27 cellular contexts compared by ENCODE assay signal in genomic region chr12:102971227-102971626, GRCh38. TPM values are rescaled to one million over a fixed set of nuclear protein-coding genes. Genes with fewer than 3 reads are reported as not detected.
DNase-seq lines count a peak whose midpoint lies in the region; ATAC-seq and TF ChIP-seq lines count a peak whose summit lies in the region.
"Had no signal": no experiment of that assay in that cellular context is flagged by ENCODE, and none has a peak within 500 bp of the region (broad histone marks: within the 10 kb centered on the region; RNA-seq: fewer than 3 reads in every experiment).

No MANE protein-coding gene starts in this region.

- H3K27ac ChIP-seq in liver (ENCODE audit: low read depth in 1 of 2, low read length in 2 of 2): no peak overlapping the region
- H3K27ac ChIP-seq: BLaER1, RWPE1 had no signal

- H3K4me1 ChIP-seq in liver (ENCODE audit: control insufficient read depth in 4 of 4, insufficient read depth in 4 of 4, low read length in 3 of 4): no peaks in the 10 kb centered on the region
- H3K4me1 ChIP-seq: BLaER1, HAP-1 had no signal

- WGBS in liver: 38% methylated on average over 3 of the region's 3 CpGs

- no peak overlapping the region for H3K9ac ChIP-seq in liver (ENCODE audit: low read depth in 1 of 2, low read length in 2 of 2)
- H3K9ac ChIP-seq: BLaER1 had no signal

- TF ChIP-seq CTCF in liver (IDR thresholded peaks at IDR 0.05; ENCODE audit: low read depth, low read length, missing input control): no peak

- DNase-seq in NCI-H2029 (lab: John Stamatoyannopoulos, UW): peak; percentile 62
- DNase-seq in NCI-H2029 treated with DMSO at 0.1 percent for 48 hours (lab: John Stamatoyannopoulos, UW): no peak
- peak; percentile 74 for DNase-seq in DMS53 treated with DMSO at 0.1 percent for 48 hours (lab: John Stamatoyannopoulos, UW; ENCODE audit: unreplicated experiment)
- peak; percentile 98 for DNase-seq in NCI-H774 (lab: John Stamatoyannopoulos, UW)
- DNase-seq in activated CD8-positive, alpha-beta memory T cell treated with anti-CD3 and anti-CD28 coated beads, Interleukin-2, amount 50 U/mL, for 4 hours: no peak
- DNase-seq: CD4-positive, CD25-positive, alpha-beta regulatory T cell; DMS153; Karpas-422; NCI-H1105; NCI-H2081; NCI-H2171 treated with DMSO at 0.1 percent for 48 hours; NCI-H446; NCI-H526 treated with DMSO at 0.1 percent for 48 hours; SHP77; T-cell had no signal

- no peak for ATAC-seq in HG03457 (IDR thresholded peaks at IDR 0.05; ENCODE audit: unreplicated experiment)
- ATAC-seq: Panc1, T-cell had no signal

- no peaks in the 10 kb centered on the region for H3K9me3 ChIP-seq in liver (ENCODE audit: control insufficient read depth in 4 of 4, low read length in 3 of 4)
- H3K9me3 ChIP-seq: BLaER1, HAP-1 had no signal

- no peak for TF ChIP-seq RAD21 in liver (IDR thresholded peaks at IDR 0.05)

- H3K27me3 ChIP-seq in liver (ENCODE audit: control insufficient read depth in 4 of 4, insufficient read depth in 4 of 4, low read length in 3 of 4): no peaks in the 10 kb centered on the region
- H3K27me3 ChIP-seq: BLaER1 had no signal

- H3K4me3 ChIP-seq in liver (ENCODE audit: low read depth in 1 of 3, low read length in 3 of 3): no peak overlapping the region
- H3K4me3 ChIP-seq: BLaER1, GM23338, HAP-1 had no signal

- H3K36me3 ChIP-seq in liver (ENCODE audit: control insufficient read depth in 4 of 4, insufficient read depth in 3 of 4, low read depth in 1 of 4, low read length in 3 of 4): no peaks in the 10 kb centered on the region
- H3K36me3 ChIP-seq: BLaER1, HAP-1 had no signal

TF ChIP-seq in liver, 16 proteins besides CTCF, POLR2A, EP300 and RAD21:
- TF ChIP-seq SP1 (IDR thresholded peaks at IDR 0.05) (no peak), TAF1 (conservative IDR thresholded peaks at IDR 0.05) (no peak), ATF3 (IDR thresholded peaks at IDR 0.05) (no peak), REST (IDR thresholded peaks at IDR 0.05) (no peak), ZBTB33 (IDR thresholded peaks at IDR 0.05) (no peak), HNF4G (IDR thresholded peaks at IDR 0.05) (peak; percentile 11), HNF4A (conservative IDR thresholded peaks at IDR 0.05) (peak in 1 of 2 donors; percentile 24), FOXA1 (IDR thresholded peaks at IDR 0.05) (no peak), FOXA2 (IDR thresholded peaks at IDR 0.05) (peak; percentile 36), GABPA (IDR thresholded peaks at IDR 0.05 in 1 of 2, conservative IDR thresholded peaks at IDR 0.05 in 1 of 2) (no peak), EGR1 (IDR thresholded peaks at IDR 0.05; ENCODE audit: low read depth in 2 of 2) (no peak), YY1 (IDR thresholded peaks at IDR 0.05) (no peak), RXRA (IDR thresholded peaks at IDR 0.05) (peak; percentile 13 to 15)

RNA-seq across cellular contexts. Expression of gene ASCL1, which starts 13.8 kb away (rescaled TPM):
- total RNA-seq in liver: not detected
- under 1 TPM in 1 of 2 donors, not detected in 1; 0.06 TPM for polyA plus RNA-seq in liver
- total RNA-seq: A172; CD4-positive, CD25-positive, alpha-beta regulatory T cell; G401; GM23338; OCI-LY7; T-cell; T-helper 2 cell treated with Interferon-gamma antibody and Interleukin-4, amounts not matched to agents 100 ng/mL and 5 ng/mL, for 36 hours had no signal
- polyA plus RNA-seq: CD4-positive, CD25-positive, alpha-beta regulatory T cell had no signal

RNA-seq across cellular contexts. Expression of gene PAH, which starts 54.2 kb away (rescaled TPM):
- 100 to 1,000 TPM; 327 to 696 TPM for total RNA-seq in liver
- 100 to 1,000 TPM; 521 to 615 TPM for polyA plus RNA-seq in liver
- total RNA-seq: A172; CD4-positive, CD25-positive, alpha-beta regulatory T cell; Daoy; G401; OCI-LY7; T-helper 2 cell treated with Interferon-gamma antibody and Interleukin-4, amounts not matched to agents 100 ng/mL and 5 ng/mL, for 36 hours had no signal
- polyA plus RNA-seq: CD4-positive, CD25-positive, alpha-beta regulatory T cell had no signal

Comparison
In these comparisons a context has a peak if more than half of its experiments do, and no peak if none do; other contexts are left out.
1. DNase-seq: peak in NCI-H2029 (single experiment), DMS53 treated with DMSO at 0.1 percent for 48 hours (single experiment) and NCI-H774 (single experiment); none in NCI-H2029 treated with DMSO at 0.1 percent for 48 hours (single experiment) and activated CD8-positive, alpha-beta memory T cell treated with anti-CD3 and anti-CD28 coated beads, Interleukin-2, amount 50 U/mL, for 4 hours (single experiment).